Comparison of ENCODE assay signal across 8 cellular contexts in the genomic region with DNA sequence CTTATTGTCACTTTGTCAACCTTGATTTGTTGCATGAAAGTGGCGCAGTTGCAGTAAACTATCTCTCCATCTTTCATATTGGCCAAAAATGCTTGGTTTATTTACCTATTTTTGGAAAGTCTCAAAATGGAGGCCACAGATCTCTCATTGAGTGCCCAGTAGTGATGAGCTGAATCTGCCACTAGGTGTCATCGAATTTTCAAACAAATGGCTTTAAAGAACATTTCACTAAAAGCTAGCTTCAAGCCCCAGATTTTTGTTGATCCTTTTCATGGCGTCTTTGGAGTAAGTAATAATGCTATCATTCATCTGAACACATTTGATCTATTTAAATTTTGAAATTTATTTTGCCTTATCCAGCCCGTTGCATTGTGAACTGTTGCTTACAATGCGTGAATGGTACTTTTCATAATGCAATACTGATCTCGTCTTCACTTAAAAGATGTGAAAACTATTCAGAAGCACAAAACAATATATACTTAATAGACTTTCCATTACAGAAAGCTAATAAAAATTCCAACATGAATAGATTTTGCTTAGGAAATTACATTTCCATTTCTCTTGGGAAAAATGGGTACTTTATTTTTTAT.
DNase-seq lines count a peak whose midpoint lies in the region; ATAC-seq and TF ChIP-seq lines count a peak whose summit lies in the region.

No MANE protein-coding gene starts in this region.

- intact Hi-C loops in lower leg skin (cut with DNase I; ENCODE audit: low total_unique reads), result no loop called here

- no peak overlapping the region for H3K27ac Mint-ChIP-seq in nephron progenitor cell

- no peaks in the 10 kb centered on the region for H3K27me3 Mint-ChIP-seq in nephron progenitor cell (ENCODE audit: low read depth, poor library complexity)

- no peaks in the 10 kb centered on the region for H3K9me3 Mint-ChIP-seq in nephron progenitor cell

- H3K4me3 ChIP-seq in astrocyte of the cerebellum (ENCODE audit: low read depth, low read length) (no peak overlapping the region), lower leg skin (ENCODE audit: low read depth, poor library complexity, severe bottlenecking) (no peak overlapping the region)

- in situ Hi-C loops in astrocyte of the cerebellum (cut with HindIII; ENCODE audit: low sequenced_read_pairs), result no loop called here

- no peaks in the 10 kb centered on the region for H3K36me3 Mint-ChIP-seq in nephron progenitor cell (ENCODE audit: low read depth)

- DNase-seq in NCI-H2227 (lab: John Stamatoyannopoulos, UW; ENCODE audit: unreplicated experiment) (peak; percentile 19), NCI-H2227 treated with DMSO at 0.1 percent for 48 hours (lab: John Stamatoyannopoulos, UW) (no peak), HuH-7.5 (ENCODE audit: low spot score) (peak; percentile 10), astrocyte of the cerebellum (ENCODE audit: low read depth) (peak; percentile 33), nephron progenitor cell (no peak), lower leg skin (ENCODE audit: low spot score in 2 of 2) (no peak)

- no peaks in the 10 kb centered on the region for H3K4me1 Mint-ChIP-seq in nephron progenitor cell

- ATAC-seq in GM21737 (IDR thresholded peaks at IDR 0.05; ENCODE audit: unreplicated experiment), result no peak
- ATAC-seq in esophagus mucosa, result no peak

- TF ChIP-seq POLR2A in lower leg skin (IDR thresholded peaks at IDR 0.05), result no peak

- TF ChIP-seq CTCF in astrocyte of the cerebellum (IDR thresholded peaks at IDR 0.05; ENCODE audit: low read depth, low read length, missing control alignments), result peak; percentile 72
- peak; percentile 59 for TF ChIP-seq CTCF in nephron progenitor cell (IDR thresholded peaks at IDR 0.05)
- TF ChIP-seq CTCF in lower leg skin (IDR thresholded peaks at IDR 0.05), result no peak

- no peak overlapping the region for H3K4me3 Mint-ChIP-seq in nephron progenitor cell

- WGBS in lower leg skin, 2 donors, result 64 to 66% methylated on average over 6 of the region's 6 CpGs

Comparison
In these comparisons a context has a peak if more than half of its experiments do, and no peak if none do; other contexts are left out.
1. DNase-seq: peak in NCI-H2227 (single experiment), HuH-7.5 (single experiment) and astrocyte of the cerebellum (single experiment); none in NCI-H2227 treated with DMSO at 0.1 percent for 48 hours (single experiment), nephron progenitor cell (single experiment) and lower leg skin (0 of 2).
2. CTCF ChIP-seq: peak in astrocyte of the cerebellum (single experiment) and nephron progenitor cell (single experiment); none in lower leg skin (0 of 3).